In genomic region chr2:65377556-65378307, GRCh38 we compare ENCODE assay signal across 8 cellular contexts. TPM values are rescaled to one million over a fixed set of nuclear protein-coding genes. Genes with fewer than 3 reads are reported as not detected.
DNase-seq lines count a peak whose midpoint lies in the region; ATAC-seq, FAIRE-seq and TF ChIP-seq lines count a peak whose summit lies in the region.

No MANE protein-coding gene starts in this region.

- DNase-seq in HT-29 (ENCODE audit: low spot score) (peak; percentile 63), adipocyte (ENCODE audit: low read depth) (peak; percentile 89), HepG2 (ENCODE audit: low spot score) (no peak), GOT3 (lab: John Stamatoyannopoulos, UW) (no peak), NCI-H1436 treated with DMSO at 0.1 percent for 48 hours (lab: John Stamatoyannopoulos, UW) (no peak)

- H4K20me1 ChIP-seq in BLaER1 treated with 17β-estradiol and CSF1 and Interleukin-3, amounts not matched to agents 10 nM and 100 nM: peaks cover 38 to 100% (median 83%) of the 10 kb centered on the region in 11 experiments
- H4K20me1 ChIP-seq in HepG2 (ENCODE audit: insufficient read depth, low read length): peaks cover 30% of the 10 kb centered on the region; the same call in 1 of the 2 replicates

- no peak overlapping the region; a peak in 1 of 20 replicates for H3K4me3 ChIP-seq in BLaER1 treated with 17β-estradiol and CSF1 and Interleukin-3, amounts not matched to agents 10 nM and 100 nM
- H3K4me3 ChIP-seq in adipocyte (ENCODE audit: low read length): no peak overlapping the region
- no peak overlapping the region for H3K4me3 ChIP-seq in HepG2 (replicated peaks in 1 of 3; ENCODE audit: insufficient read depth in 1 of 3, low read depth in 2 of 3, low read length in 3 of 3)

- TF ChIP-seq EP300 in HepG2 (IDR thresholded peaks at IDR 0.05; ENCODE audit: low read depth in 2 of 2, low read length in 2 of 2) (no peak), HepG2 (CRISPR knock-in tag; IDR thresholded peaks at IDR 0.05; ENCODE audit: borderline replicate concordance) (no peak)

- in situ Hi-C loops in HepG2 (cut with HindIII; ENCODE audit: extremely low pct_ligation_motif_present, low pct_unique_long_range_greater_than_20kb): no loop called here

- peaks cover 93% of the 10 kb centered on the region for H3K79me2 ChIP-seq in HepG2 (ENCODE audit: insufficient read depth, low read length)

- TF ChIP-seq CTCF in HepG2 (CRISPR knock-in tag; IDR thresholded peaks at IDR 0.05): no peak

- H3K9ac ChIP-seq in BLaER1 treated with 17β-estradiol and CSF1 and Interleukin-3, amounts not matched to agents 10 nM and 100 nM: peak overlapping the region in 2 of 11 experiments; percentile 9 to 13; a peak in 2 of 22 replicates
- H3K9ac ChIP-seq in adipocyte (ENCODE audit: low read length) (no peak overlapping the region), HepG2 (ENCODE audit: insufficient read depth, low read depth, low read length) (no peak overlapping the region)

- peaks cover 5 to 28% (median 9%) of the 10 kb centered on the region in 11 experiments; a peak in 16 of 22 replicates for H3K36me3 ChIP-seq in BLaER1 treated with 17β-estradiol and CSF1 and Interleukin-3, amounts not matched to agents 10 nM and 100 nM
- H3K36me3 ChIP-seq in adipocyte (ENCODE audit: control insufficient read depth, insufficient read depth, low read length, severe bottlenecking): no peaks in the 10 kb centered on the region
- peaks cover 4 to 30% of the 10 kb centered on the region in 2 experiments for H3K36me3 ChIP-seq in HepG2 (replicated peaks in 1 of 2; ENCODE audit: control insufficient read depth in 1 of 2, insufficient read depth in 2 of 2, low read length in 2 of 2)

- H3K9me3 ChIP-seq in BLaER1 treated with 17β-estradiol and CSF1 and Interleukin-3, amounts not matched to agents 10 nM and 100 nM (replicated peaks in 1 of 11): no peaks in the 10 kb centered on the region
- H3K9me3 ChIP-seq in adipocyte (ENCODE audit: control insufficient read depth, low read length) (no peaks in the 10 kb centered on the region), HepG2 (ENCODE audit: low read length) (no peaks in the 10 kb centered on the region)

- ATAC-seq in HepG2 (no peak), GM19351 (IDR thresholded peaks at IDR 0.05; ENCODE audit: unreplicated experiment) (no peak), GM21528 (IDR thresholded peaks at IDR 0.05; ENCODE audit: low FRiP score, unreplicated experiment) (no peak)

- H3K4me2 ChIP-seq in BLaER1 treated with 17β-estradiol and CSF1 and Interleukin-3, amounts not matched to agents 10 nM and 100 nM: peak overlapping the region; percentile 65 to 96 (median 79)
- no peak overlapping the region for H3K4me2 ChIP-seq in HepG2 (ENCODE audit: low read depth, low read length)

- peak overlapping the region in 7 of 11 experiments; percentile 9 to 53 (median 35); a peak in 10 of 22 replicates for H3K27ac ChIP-seq in BLaER1 treated with 17β-estradiol and CSF1 and Interleukin-3, amounts not matched to agents 10 nM and 100 nM
- peak overlapping the region; percentile 4 for H3K27ac ChIP-seq in HepG2 (ENCODE audit: extremely low read length, insufficient read depth, low read length)

- 80% methylated on average over 5 of the region's 5 CpGs for WGBS in HepG2 (ENCODE audit: low lambda C conversion rate)

- intact Hi-C loops in HepG2 (cut with micrococcal nuclease; ENCODE audit: unreplicated experiment): no loop called here

- peaks cover 58 to 85% (median 64%) of the 10 kb centered on the region in 10 experiments for H3K4me1 ChIP-seq in BLaER1 treated with 17β-estradiol and CSF1 and Interleukin-3, amounts not matched to agents 10 nM and 100 nM
- peaks cover 39% of the 10 kb centered on the region for H3K4me1 ChIP-seq in adipocyte (ENCODE audit: control insufficient read depth, insufficient read depth, low read length)
- peaks cover 95% of the 10 kb centered on the region for H3K4me1 ChIP-seq in HepG2 (ENCODE audit: insufficient read depth, low read length)

- H3K27me3 ChIP-seq in BLaER1 treated with 17β-estradiol and CSF1 and Interleukin-3, amounts not matched to agents 10 nM and 100 nM: no peaks in the 10 kb centered on the region
- H3K27me3 ChIP-seq in adipocyte (replicated peaks; ENCODE audit: control insufficient read depth, insufficient read depth, low read length): no peaks in the 10 kb centered on the region
- no peaks in the 10 kb centered on the region for H3K27me3 ChIP-seq in HepG2 (ENCODE audit: control insufficient read depth in 1 of 2, insufficient read depth in 2 of 2, low read length in 2 of 2)

- no peak for TF ChIP-seq RAD21 in HepG2 (CRISPR knock-in tag; IDR thresholded peaks at IDR 0.05)

- no peak for TF ChIP-seq POLR2A in HepG2 (IDR thresholded peaks at IDR 0.05; ENCODE audit: insufficient read depth in 1 of 2, low read depth in 2 of 2, low read length in 2 of 2)

- peak; percentile 18 for FAIRE-seq in HepG2 (lab: Jason Lieb, UNC)

- no peak overlapping the region for H2AFZ ChIP-seq in HepG2 (ENCODE audit: low read length)

- BruUV-seq in HepG2 (replicated peaks; lab: Mats Ljungman, UMichigan): no TSS peak

- CTCF ChIA-PET in HepG2 (lab: Yijun Ruan, JAX; ENCODE audit: low intra/inter-chr PET ratio, low total read pairs): no interaction called here

- POLR2A ChIA-PET in HepG2 (lab: Yijun Ruan, JAX): interaction anchor here (3.2 kb wide), 1 partner anchor 7 kb away, joined by 11 read pairs; no protein-coding TSS in a partner anchor

TF ChIP-seq in HepG2, 621 proteins besides CTCF, POLR2A, EP300 and RAD21 (continues in another document):
- TF ChIP-seq ELF1 (CRISPR knock-in tag; IDR thresholded peaks at IDR 0.05) (no peak), ZEB1 (IDR thresholded peaks at IDR 0.05; ENCODE audit: insufficient replicate concordance, low read depth) (no peak), ZNF670 (CRISPR knock-in tag; IDR thresholded peaks at IDR 0.05; ENCODE audit: borderline replicate concordance) (no peak), ZNF530 (CRISPR knock-in tag; IDR thresholded peaks at IDR 0.05; ENCODE audit: low read depth) (no peak), SCMH1 (CRISPR knock-in tag; IDR thresholded peaks at IDR 0.05; ENCODE audit: borderline replicate concordance) (no peak)
- TF ChIP-seq, protein P1, sequence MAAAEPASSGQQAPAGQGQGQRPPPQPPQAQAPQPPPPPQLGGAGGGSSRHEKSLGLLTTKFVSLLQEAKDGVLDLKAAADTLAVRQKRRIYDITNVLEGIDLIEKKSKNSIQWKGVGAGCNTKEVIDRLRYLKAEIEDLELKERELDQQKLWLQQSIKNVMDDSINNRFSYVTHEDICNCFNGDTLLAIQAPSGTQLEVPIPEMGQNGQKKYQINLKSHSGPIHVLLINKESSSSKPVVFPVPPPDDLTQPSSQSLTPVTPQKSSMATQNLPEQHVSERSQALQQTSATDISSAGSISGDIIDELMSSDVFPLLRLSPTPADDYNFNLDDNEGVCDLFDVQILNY (CRISPR knock-in tag; conservative IDR thresholded peaks at IDR 0.05): no peak
- TF ChIP-seq, protein P2, sequence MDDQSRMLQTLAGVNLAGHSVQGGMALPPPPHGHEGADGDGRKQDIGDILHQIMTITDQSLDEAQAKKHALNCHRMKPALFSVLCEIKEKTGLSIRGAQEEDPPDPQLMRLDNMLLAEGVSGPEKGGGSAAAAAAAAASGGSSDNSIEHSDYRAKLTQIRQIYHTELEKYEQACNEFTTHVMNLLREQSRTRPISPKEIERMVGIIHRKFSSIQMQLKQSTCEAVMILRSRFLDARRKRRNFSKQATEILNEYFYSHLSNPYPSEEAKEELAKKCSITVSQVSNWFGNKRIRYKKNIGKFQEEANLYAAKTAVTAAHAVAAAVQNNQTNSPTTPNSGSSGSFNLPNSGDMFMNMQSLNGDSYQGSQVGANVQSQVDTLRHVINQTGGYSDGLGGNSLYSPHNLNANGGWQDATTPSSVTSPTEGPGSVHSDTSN (CRISPR knock-in tag; IDR thresholded peaks at IDR 0.05; ENCODE audit: borderline replicate concordance): no peak

RNA-seq across cellular contexts. Expression of gene SPRED2, which starts 54.7 kb away (rescaled TPM):
- total RNA-seq in HT-29 (2014; rRNA removed; shearing (Covaris generic)): 18.1 and 20.1 TPM in 2 replicates
- 13.0 and 17.7 TPM in 2 replicates for total RNA-seq in HepG2 (2016; rRNA removed; fragmentation: Illumina TruSeq; extraction: Trizol)
- total RNA-seq in HepG2 (2016; cell fraction: cytosol; rRNA removed; fragmentation: Illumina TruSeq; extraction: Trizol; ENCODE audit: low read depth): 8.2 and 14.6 TPM in 2 replicates
- 13.6 and 15.0 TPM in 2 replicates for total RNA-seq in HepG2 (2016; cell fraction: insoluble cytoplasmic fraction; rRNA removed; fragmentation: Illumina TruSeq; extraction: Trizol)
- total RNA-seq in HepG2 (2016; cell fraction: membrane; rRNA removed; fragmentation: Illumina TruSeq; extraction: Trizol): 14.7 and 17.3 TPM in 2 replicates
- 17.1 and 21.0 TPM in 2 replicates for total RNA-seq in HepG2 (2016; cell fraction: nucleus; rRNA removed; fragmentation: Illumina TruSeq; extraction: Trizol)
- polyA plus RNA-seq in HepG2 (2011; rRNA removed): 34.4 and 37.0 TPM in 2 replicates
- polyA plus RNA-seq in HepG2 (2011; cell fraction: cytosol; rRNA removed): 35.1 and 36.7 TPM in 2 replicates
- 42.3 and 51.3 TPM in 2 replicates for polyA plus RNA-seq in HepG2 (2011; cell fraction: nucleus; rRNA removed)
- polyA plus RNA-seq in HepG2 (2012): 50.2 and 57.7 TPM in 2 replicates
- polyA plus RNA-seq in HepG2 (2016; cell fraction: cytosol; fragmentation: Illumina TruSeq; extraction: Trizol; ENCODE audit: low read depth): 7.2 and 7.7 TPM in 2 replicates
- 35.3 and 42.4 TPM in 2 replicates for polyA plus RNA-seq in HepG2 (2016; cell fraction: insoluble cytoplasmic fraction; fragmentation: Illumina TruSeq; extraction: Trizol; ENCODE audit: low read depth)
- 18.9 and 19.9 TPM in 2 replicates for polyA plus RNA-seq in HepG2 (2016; cell fraction: membrane; fragmentation: Illumina TruSeq; extraction: Trizol; ENCODE audit: low read depth)
- 39.6 and 40.2 TPM in 2 replicates for polyA plus RNA-seq in HepG2 (2016; cell fraction: nucleus; fragmentation: Illumina TruSeq; extraction: Trizol; ENCODE audit: insufficient read depth, low read depth)
- polyA minus RNA-seq in HepG2 (2011; rRNA and poly(A)+ RNA removed; ENCODE audit: low replicate concordance): 4.9 and 74.4 TPM in 2 replicates
- polyA minus RNA-seq in HepG2 (2011; cell fraction: cytosol; rRNA and poly(A)+ RNA removed): 42.6 and 50.6 TPM in 2 replicates
- polyA minus RNA-seq in HepG2 (2011; cell fraction: nucleus; rRNA and poly(A)+ RNA removed): 36.3 and 43.9 TPM in 2 replicates

Comparison
In these comparisons a context has a peak if more than half of its experiments do, and no peak if none do; other contexts are left out.
1. DNase-seq: peak in HT-29 (single experiment) and adipocyte (single experiment); none in HepG2 (single experiment), GOT3 (single experiment) and NCI-H1436 treated with DMSO at 0.1 percent for 48 hours (single experiment).